In genomic region chr14:69963966-69964365, GRCh38 we compare ENCODE assay signal across 11 cellular contexts.
"Had no signal": no experiment of that assay in that cellular context is flagged by ENCODE, and none has a peak within 500 bp of the region (broad histone marks: within the 10 kb centered on the region; RNA-seq: fewer than 3 reads in every experiment).

No MANE protein-coding gene starts in this region.

- H3K4me3 ChIP-seq: esophagus squamous epithelium, ovary, transverse colon, vagina had no signal

- H3K36me3 Mint-ChIP-seq: stimulated activated naive B cell treated with anti-CD40 and anti-IgM and Interleukin-4, amounts not matched to agents 10 μg/mL and 1 μg/mL and 100 μg/mL, for 72 hours had no signal

- H3K27ac ChIP-seq: esophagus squamous epithelium, ovary, transverse colon, vagina had no signal

- H3K4me1 Mint-ChIP-seq: activated T-helper 17 cell treated with anti-CD3 and anti-CD28 coated beads, Interleukin-2, amount 50 U/mL, for 72 hours; nephron progenitor cell; stimulated activated naive B cell treated with anti-CD40 and anti-IgM and Interleukin-4, amounts not matched to agents 10 μg/mL and 1 μg/mL and 100 μg/mL, for 72 hours had no signal

- H3K9me3 Mint-ChIP-seq: activated T-helper 17 cell treated with anti-CD3 and anti-CD28 coated beads, Interleukin-2, amount 50 U/mL, for 72 hours had no signal

- H3K9me3 ChIP-seq: esophagus squamous epithelium, ovary, transverse colon, vagina had no signal

- H3K36me3 ChIP-seq: esophagus squamous epithelium, ovary, transverse colon, vagina had no signal

- ATAC-seq: activated CD4-positive, CD25-positive, alpha-beta regulatory T cell treated with anti-CD3 and anti-CD28 coated beads, Interleukin-2, amount 50 U/mL, for 24 hours; activated T-helper 17 cell treated with anti-CD3 and anti-CD28 coated beads, Interleukin-2, amount 50 U/mL, for 72 hours; stimulated activated naive B cell treated with anti-CD40 and anti-IgM and Interleukin-4, amounts not matched to agents 10 μg/mL and 1 μg/mL and 100 μg/mL, for 72 hours had no signal

- DNase-seq: activated naive CD4-positive, alpha-beta T cell treated with Interleukin-2 at 50 U/mL for 16 hours; esophagus squamous epithelium; nephron progenitor cell; ovary; stimulated activated naive B cell treated with anti-CD40 and anti-IgM and Interleukin-4, amounts not matched to agents 10 μg/mL and 1 μg/mL and 100 μg/mL, for 72 hours; T-helper 1 cell; T1000; transverse colon had no signal

- H3K27me3 ChIP-seq: ovary, transverse colon, vagina had no signal

- H3K4me3 Mint-ChIP-seq: activated T-helper 17 cell treated with anti-CD3 and anti-CD28 coated beads, Interleukin-2, amount 50 U/mL, for 72 hours; nephron progenitor cell; stimulated activated naive B cell treated with anti-CD40 and anti-IgM and Interleukin-4, amounts not matched to agents 10 μg/mL and 1 μg/mL and 100 μg/mL, for 72 hours had no signal

- H3K4me1 ChIP-seq: esophagus squamous epithelium, transverse colon, vagina had no signal

- H3K27ac Mint-ChIP-seq: activated T-helper 17 cell treated with anti-CD3 and anti-CD28 coated beads, Interleukin-2, amount 50 U/mL, for 72 hours; nephron progenitor cell; stimulated activated naive B cell treated with anti-CD40 and anti-IgM and Interleukin-4, amounts not matched to agents 10 μg/mL and 1 μg/mL and 100 μg/mL, for 72 hours had no signal
